8 cellular contexts compared by ENCODE assay signal in genomic region chr2:230712443-230713330, GRCh38. TPM values are rescaled to one million over a fixed set of nuclear protein-coding genes. Genes with fewer than 3 reads are reported as not detected.
DNase-seq lines count a peak whose midpoint lies in the region; ATAC-seq and TF ChIP-seq lines count a peak whose summit lies in the region.

Gene CAB39, plus strand, starts transcription at chr2:230712842. Its CDS starts 47,160 bp downstream, at chr2:230760002.

- H3K27me3 ChIP-seq in DND-41 (ENCODE audit: insufficient read depth, low read length, poor library complexity) (no peaks in the 10 kb centered on the region), fibroblast of lung (ENCODE audit: control insufficient read depth, insufficient read depth, low read length) (no peaks in the 10 kb centered on the region)

- peaks cover 44% of the 10 kb centered on the region for H3K4me1 Mint-ChIP-seq in activated T-helper 1 cell treated with anti-CD3 and anti-CD28 coated beads, Interleukin-12 subunit alpha, Interleukin-12 subunit beta, Interleukin-2, Interleukin-4 antibody, amounts not matched to agents 30 ng/mL and 10 ng/mL and 1 ng/mL, durations not matched to agents 14 hours and 24 hours and 36 hours (ENCODE audit: low read depth)
- peaks cover 26 to 52% (median 47%) of the 10 kb centered on the region in 4 donors for H3K4me1 Mint-ChIP-seq in naive thymus-derived CD8-positive, alpha-beta T cell

- H3K27ac ChIP-seq in DND-41 (ENCODE audit: low read length) (peak within 1 kb of the TSS; percentile 73), KOPT-K1 (ENCODE audit: low read depth, low read length, poor library complexity, severe bottlenecking) (peak within 1 kb of the TSS; percentile 63), fibroblast of lung (ENCODE audit: insufficient read depth, low read length) (peak within 1 kb of the TSS; percentile 95)

- H2AFZ ChIP-seq in DND-41 (ENCODE audit: low read depth, low read length) (peak within 1 kb of the TSS; percentile 92), fibroblast of lung (ENCODE audit: low read length) (peak within 1 kb of the TSS; percentile 90)

- peak within 1 kb of the TSS; percentile 87 for H3K9ac ChIP-seq in DND-41 (ENCODE audit: low read depth, low read length)
- peak within 1 kb of the TSS; percentile 95 for H3K9ac ChIP-seq in fibroblast of lung (ENCODE audit: insufficient read depth, low read length)

- DNase-seq in DND-41 (peak; percentile 91), RKO (ENCODE audit: low spot score) (peak; percentile 86), fibroblast of lung (ENCODE audit: low read depth in 2 of 2) (peak; percentile 82 to 88)
- peak; percentile 89 for DNase-seq in activated T-helper 1 cell treated with anti-CD3 and anti-CD28 coated beads, Interleukin-12 subunit alpha, Interleukin-12 subunit beta, Interleukin-2, Interleukin-4 antibody, amounts not matched to agents 30 ng/mL and 10 ng/mL and 1 ng/mL, durations not matched to agents 14 hours and 24 hours and 36 hours (ENCODE audit: low spot score)
- peak; percentile 82 to 94 (median 89) for DNase-seq in naive thymus-derived CD8-positive, alpha-beta T cell
- DNase-seq in stimulated activated naive CD4-positive, alpha-beta T cell (lab: John Stamatoyannopoulos, UW), result peak; percentile 78 to 90 (median 84)

- H3K36me3 ChIP-seq in DND-41 (ENCODE audit: insufficient read depth, low read length), result peaks cover 9% of the 10 kb centered on the region
- peaks cover 12% of the 10 kb centered on the region for H3K36me3 ChIP-seq in KOPT-K1 (ENCODE audit: insufficient read depth, low read length)
- H3K36me3 ChIP-seq in fibroblast of lung (ENCODE audit: control insufficient read depth, insufficient read depth, low read length), result peaks cover 2% of the 10 kb centered on the region

- ATAC-seq in DND-41 (ENCODE audit: insufficient read depth, low read depth) (peak; percentile 89), GM21786 (IDR thresholded peaks at IDR 0.05; ENCODE audit: unreplicated experiment) (peak; percentile 78)
- ATAC-seq in naive thymus-derived CD8-positive, alpha-beta T cell, result peak; percentile 83 to 84

- peak within 1 kb of the TSS; percentile 98 for H3K27ac Mint-ChIP-seq in activated T-helper 1 cell treated with anti-CD3 and anti-CD28 coated beads, Interleukin-12 subunit alpha, Interleukin-12 subunit beta, Interleukin-2, Interleukin-4 antibody, amounts not matched to agents 30 ng/mL and 10 ng/mL and 1 ng/mL, durations not matched to agents 14 hours and 24 hours and 36 hours
- H3K27ac Mint-ChIP-seq in naive thymus-derived CD8-positive, alpha-beta T cell, result peak within 1 kb of the TSS; percentile 94 to 98 (median 97)

- H3K4me3 ChIP-seq in DND-41 (ENCODE audit: low read depth in 1 of 2, low read length in 2 of 2) (peak within 1 kb of the TSS; percentile 66 to 87), fibroblast of lung (replicated peaks in 1 of 4; ENCODE audit: control extremely low read depth in 1 of 4, insufficient read depth in 1 of 4, low read depth in 3 of 4, low read length in 4 of 4) (peak within 1 kb of the TSS; percentile 85 to 99 (median 91))

- H3K4me1 ChIP-seq in DND-41 (ENCODE audit: insufficient read depth, low read length) (peaks cover 39% of the 10 kb centered on the region), fibroblast of lung (ENCODE audit: control insufficient read depth, extremely low read depth, insufficient read depth, low read length) (peaks cover 5% of the 10 kb centered on the region)

- H3K4me2 ChIP-seq in DND-41 (ENCODE audit: insufficient read depth, low read length) (peak within 1 kb of the TSS; percentile 84), fibroblast of lung (ENCODE audit: extremely low read depth, insufficient read depth, low read length) (peak within 1 kb of the TSS; percentile 94)

- H3K9me3 Mint-ChIP-seq in activated T-helper 1 cell treated with anti-CD3 and anti-CD28 coated beads, Interleukin-12 subunit alpha, Interleukin-12 subunit beta, Interleukin-2, Interleukin-4 antibody, amounts not matched to agents 30 ng/mL and 10 ng/mL and 1 ng/mL, durations not matched to agents 14 hours and 24 hours and 36 hours, result no peaks in the 10 kb centered on the region
- H3K9me3 Mint-ChIP-seq in naive thymus-derived CD8-positive, alpha-beta T cell, result no peaks in the 10 kb centered on the region

- peaks cover 30% of the 10 kb centered on the region for H3K36me3 Mint-ChIP-seq in activated T-helper 1 cell treated with anti-CD3 and anti-CD28 coated beads, Interleukin-12 subunit alpha, Interleukin-12 subunit beta, Interleukin-2, Interleukin-4 antibody, amounts not matched to agents 30 ng/mL and 10 ng/mL and 1 ng/mL, durations not matched to agents 14 hours and 24 hours and 36 hours (ENCODE audit: low read depth)
- peaks cover 0 to 7% (median 0%) of the 10 kb centered on the region in 3 donors for H3K36me3 Mint-ChIP-seq in naive thymus-derived CD8-positive, alpha-beta T cell

- no peaks in the 10 kb centered on the region for H3K27me3 Mint-ChIP-seq in activated T-helper 1 cell treated with anti-CD3 and anti-CD28 coated beads, Interleukin-12 subunit alpha, Interleukin-12 subunit beta, Interleukin-2, Interleukin-4 antibody, amounts not matched to agents 30 ng/mL and 10 ng/mL and 1 ng/mL, durations not matched to agents 14 hours and 24 hours and 36 hours (ENCODE audit: insufficient read depth)
- H3K27me3 Mint-ChIP-seq in naive thymus-derived CD8-positive, alpha-beta T cell, result no peaks in the 10 kb centered on the region

- H3K9me3 ChIP-seq in DND-41 (ENCODE audit: insufficient read depth, low read length, severe bottlenecking) (no peaks in the 10 kb centered on the region), KOPT-K1 (ENCODE audit: insufficient read depth, low read length, poor library complexity, severe bottlenecking) (no peaks in the 10 kb centered on the region), fibroblast of lung (ENCODE audit: control insufficient read depth, insufficient read depth, low read depth, low read length) (no peaks in the 10 kb centered on the region)

- intact Hi-C loops in activated T-helper 1 cell treated with anti-CD3 and anti-CD28 coated beads, Interleukin-12 subunit alpha, Interleukin-12 subunit beta, Interleukin-2, Interleukin-4 antibody, amounts not matched to agents 30 ng/mL and 10 ng/mL and 1 ng/mL, durations not matched to agents 14 hours and 24 hours and 36 hours (cut with micrococcal nuclease), result loop anchor here (1.0 to 5.0 kb wide), 7 partner anchors 44 to 704 kb away; partner anchors contain the start of genes SLC16A14, SP100 and SP110

- H4K20me1 ChIP-seq in DND-41 (ENCODE audit: insufficient read depth, low read length) (peaks cover 36% of the 10 kb centered on the region), fibroblast of lung (ENCODE audit: control insufficient read depth, extremely low read depth, insufficient read depth, low read length) (peaks cover 4% of the 10 kb centered on the region)

- peaks cover 49% of the 10 kb centered on the region for H3K79me2 ChIP-seq in DND-41 (ENCODE audit: insufficient read depth, low read length)
- peaks cover 50% of the 10 kb centered on the region for H3K79me2 ChIP-seq in fibroblast of lung (ENCODE audit: control insufficient read depth, insufficient read depth, low read length)

- TF ChIP-seq CTCF in DND-41 (IDR thresholded peaks at IDR 0.05; ENCODE audit: borderline replicate concordance, extremely low read depth, low read length, poor library complexity, severe bottlenecking) (peak; percentile 96), fibroblast of lung (conservative IDR thresholded peaks at IDR 0.05 in 1 of 2, IDR thresholded peaks at IDR 0.05 in 1 of 2; ENCODE audit: low read depth in 1 of 2, low read length in 2 of 2) (peak; percentile 31 to 66)

- POLR2A ChIA-PET in naive thymus-derived CD8-positive, alpha-beta T cell (lab: Charles Lee), result interaction anchor here (0.5 to 2.9 kb wide), 11 partner anchors 11 to 878 kb away, joined by 3 to 44 read pairs (median 8); no protein-coding TSS in a partner anchor

- H3K4me3 Mint-ChIP-seq in activated T-helper 1 cell treated with anti-CD3 and anti-CD28 coated beads, Interleukin-12 subunit alpha, Interleukin-12 subunit beta, Interleukin-2, Interleukin-4 antibody, amounts not matched to agents 30 ng/mL and 10 ng/mL and 1 ng/mL, durations not matched to agents 14 hours and 24 hours and 36 hours, result peak within 1 kb of the TSS; percentile 99
- peak within 1 kb of the TSS; percentile 97 to 99 (median 98) for H3K4me3 Mint-ChIP-seq in naive thymus-derived CD8-positive, alpha-beta T cell

RNA-seq across cellular contexts. Expression of gene CAB39, which starts in this region (rescaled TPM):
- total RNA-seq in activated T-helper 1 cell treated with anti-CD3 and anti-CD28 coated beads, Interleukin-12 subunit alpha, Interleukin-12 subunit beta, Interleukin-2, Interleukin-4 antibody, amounts not matched to agents 30 ng/mL and 10 ng/mL and 1 ng/mL, durations not matched to agents 14 hours and 24 hours and 36 hours, result 168 and 170 TPM in 2 replicates
- total RNA-seq in fibroblast of lung, result 54.2 and 72.3 TPM in 2 replicates
- 51.1 and 54.0 TPM in 2 replicates for polyA plus RNA-seq in fibroblast of lung
- polyA plus RNA-seq in fibroblast of lung (2012), result 38.1 and 42.8 TPM in 2 replicates
- polyA minus RNA-seq in fibroblast of lung (ENCODE audit: low replicate concordance), result 18.2 and 30.5 TPM in 2 replicates
- 100 to 1,000 TPM in 1 of 2 experiments, 10 to 100 TPM in 1; 95.5 to 107 TPM for total RNA-seq in naive thymus-derived CD8-positive, alpha-beta T cell
- 10 to 100 TPM; 62.5 to 81.5 (median 67.1) TPM for polyA plus RNA-seq in naive thymus-derived CD8-positive, alpha-beta T cell

Comparison
In these comparisons a context has a peak if more than half of its experiments do, and no peak if none do; other contexts are left out.
1. Peak in every context shown above with its lines: DNase-seq, ATAC-seq, H3K4me3 ChIP-seq and H3K27ac ChIP-seq.